8 cellular contexts compared by ENCODE assay signal in genomic region chr6:157981395-157982296, GRCh38. TPM values are rescaled to one million over a fixed set of nuclear protein-coding genes. Genes with fewer than 3 reads are reported as not detected.
DNase-seq lines count a peak whose midpoint lies in the region; ATAC-seq and TF ChIP-seq lines count a peak whose summit lies in the region.

Gene SYNJ2 (plus strand): TSS chr6:157981863. CDS start chr6:157981962, 99 bp downstream.

- no peak for TF ChIP-seq RAD21 in SK-N-SH (IDR thresholded peaks at IDR 0.05; ENCODE audit: low read length)

- H3K4me3 ChIP-seq in HUES64 (ENCODE audit: low read length) (peak within 1 kb of the TSS; percentile 70), SK-N-SH (ENCODE audit: low read depth in 2 of 2, low read length in 1 of 2) (peak within 1 kb of the TSS; percentile 64 to 87), parathyroid adenoma (ENCODE audit: low read depth, low read length) (peak within 1 kb of the TSS; percentile 73), transverse colon (peak within 1 kb of the TSS; percentile 64 to 94 (median 82))

- peaks cover 28% of the 10 kb centered on the region for H3F3A ChIP-seq in SK-N-SH (replicated peaks; ENCODE audit: insufficient read depth)

- H3K9me2 ChIP-seq in SK-N-SH = no peaks in the 10 kb centered on the region

- H3K79me2 ChIP-seq in SK-N-SH (ENCODE audit: insufficient read depth) = peaks cover 48% of the 10 kb centered on the region
- H3K79me2 ChIP-seq in parathyroid adenoma = no peaks in the 10 kb centered on the region

- H3K4me1 ChIP-seq in HUES64 (ENCODE audit: insufficient read depth, low read length) (peaks cover 26% of the 10 kb centered on the region), SK-N-SH (ENCODE audit: control insufficient read depth in 1 of 2, insufficient read depth in 2 of 2, low read depth in 1 of 2, low read length in 1 of 2) (peaks cover 12 to 19% of the 10 kb centered on the region in 2 experiments; a peak in 3 of 4 replicates), parathyroid adenoma (peaks cover 2% of the 10 kb centered on the region), transverse colon (peaks cover 10 to 53% (median 35%) of the 10 kb centered on the region in 4 donors)

- no peaks in the 10 kb centered on the region for H3K9me3 ChIP-seq in HUES64 (ENCODE audit: insufficient read depth, low read depth, low read length)
- no peaks in the 10 kb centered on the region for H3K9me3 ChIP-seq in SK-N-SH
- H3K9me3 ChIP-seq in parathyroid adenoma (ENCODE audit: control insufficient read depth, low read length) = no peaks in the 10 kb centered on the region
- H3K9me3 ChIP-seq in transverse colon = no peaks in the 10 kb centered on the region

- CTCF ChIA-PET in SK-N-SH (lab: Yijun Ruan, JAX) = interaction anchor here (0.6 to 3.1 kb wide), 7 partner anchors 9 to 667 kb away, joined by 3 to 19 read pairs (median 3); no protein-coding TSS in a partner anchor

- DNase-seq in DMS153 treated with DMSO at 0.1 percent for 48 hours (lab: John Stamatoyannopoulos, UW; ENCODE audit: unreplicated experiment) (peak; percentile 21), SK-N-SH (peak; percentile 91), head of caudate nucleus (peak in 41 of 42 donors; percentile 65 to 91 (median 80)), transverse colon (peak; percentile 90)
- peak; percentile 81 for DNase-seq in activated naive CD4-positive, alpha-beta T cell treated with anti-CD3 and anti-CD28 coated beads, Interleukin-2, amount 50 U/mL, for 16 hours

- H3K36me3 ChIP-seq in HUES64 (ENCODE audit: insufficient read depth, low read length) (no peaks in the 10 kb centered on the region), SK-N-SH (replicated peaks in 1 of 2; ENCODE audit: control insufficient read depth in 1 of 2, insufficient read depth in 2 of 2, low read length in 1 of 2) (peaks cover 0 to 9% of the 10 kb centered on the region in 2 experiments), parathyroid adenoma (ENCODE audit: control insufficient read depth, insufficient read depth, low read length) (no peaks in the 10 kb centered on the region), transverse colon (no peaks in the 10 kb centered on the region)

- TF ChIP-seq EP300 in SK-N-SH (IDR thresholded peaks at IDR 0.05; ENCODE audit: borderline replicate concordance in 1 of 2, low read depth in 1 of 2, low read length in 1 of 2) (0 out of 4 replicates have a peak, but pooled peaks of 1 of the 2 experiments have one; percentile 35), transverse colon (IDR thresholded peaks at IDR 0.05; ENCODE audit: low read depth) (no peak)

- TF ChIP-seq POLR2A in transverse colon (IDR thresholded peaks at IDR 0.05) = peak; percentile 60

- H3K9ac ChIP-seq in HUES64 (ENCODE audit: low read depth, low read length) = peak within 1 kb of the TSS; percentile 88
- peak within 1 kb of the TSS; percentile 88 for H3K9ac ChIP-seq in SK-N-SH
- H3K9ac ChIP-seq in parathyroid adenoma = peak within 1 kb of the TSS; percentile 14

- in situ Hi-C loops in transverse colon (cut with MboI; ENCODE audit: low pct_ligation_motif_present in 1 of 4, low pct_unique_long_range_greater_than_20kb in 1 of 4, low sequenced_read_pairs in 3 of 4) = no loop called here

- H4K20me1 ChIP-seq in SK-N-SH (ENCODE audit: insufficient read depth) = no peaks in the 10 kb centered on the region

- H3K4me2 ChIP-seq in SK-N-SH (peak within 1 kb of the TSS; percentile 89), parathyroid adenoma (ENCODE audit: low read length) (peak within 1 kb of the TSS; percentile 97)

- H3K27ac ChIP-seq in HUES64 (ENCODE audit: low read depth, low read length) (peak within 1 kb of the TSS; percentile 84), SK-N-SH (ENCODE audit: low read depth in 2 of 2, low read length in 1 of 2) (peak within 1 kb of the TSS in 1 of 2 experiments; percentile 39; a peak in 1 of 4 replicates), parathyroid adenoma (peak within 1 kb of the TSS; percentile 25), transverse colon (peak within 1 kb of the TSS; percentile 85 to 94 (median 90))

- peak; percentile 68 for ATAC-seq in GM21526 (IDR thresholded peaks at IDR 0.05; ENCODE audit: low FRiP score, unreplicated experiment)

- POLR2A ChIA-PET in SK-N-SH (lab: Yijun Ruan, JAX) = no interaction called here

- 1% methylated on average over 108 of the region's 108 CpGs for WGBS in HUES64
- WGBS in SK-N-SH (ENCODE audit: low lambda C conversion rate) = 9% methylated on average over 11 of the region's 108 CpGs
- 0% methylated on average over 41 of the region's 108 CpGs; no CpG with 5 or more reads in 1 of the 2 donors for WGBS in transverse colon (ENCODE audit: low coverage in 1 of 2), 2 donors

- TF ChIP-seq CTCF in SK-N-SH (IDR thresholded peaks at IDR 0.05) (peak; percentile 62), parathyroid adenoma (IDR thresholded peaks at IDR 0.05) (peak; percentile 38), transverse colon (IDR thresholded peaks at IDR 0.05) (peak; percentile 49 to 78 (median 66))

- peaks cover 24% of the 10 kb centered on the region for H3K27me3 ChIP-seq in HUES64 (ENCODE audit: insufficient read depth, low read length)
- no peaks in the 10 kb centered on the region for H3K27me3 ChIP-seq in SK-N-SH (ENCODE audit: insufficient read depth)
- H3K27me3 ChIP-seq in parathyroid adenoma (ENCODE audit: control insufficient read depth, insufficient read depth, low read length) = no peaks in the 10 kb centered on the region
- no peaks in the 10 kb centered on the region for H3K27me3 ChIP-seq in transverse colon

- H2AFZ ChIP-seq in SK-N-SH (ENCODE audit: low read depth) = peak within 1 kb of the TSS; percentile 49
- H2AFZ ChIP-seq in parathyroid adenoma = peak within 1 kb of the TSS; percentile 97

- intact Hi-C loops in head of caudate nucleus (cut with DNase I) (no loop called here), transverse colon (cut with DNase I; ENCODE audit: low total_unique reads) (loop anchor here (10.0 kb wide), 1 partner anchor 93 kb away; no protein-coding TSS in a partner anchor)

TF ChIP-seq in SK-N-SH, 30 proteins besides CTCF, POLR2A, EP300 and RAD21:
- TF ChIP-seq TEAD4 (IDR thresholded peaks at IDR 0.05; ENCODE audit: borderline replicate concordance, insufficient read depth) (peak; percentile 63), RXRA (IDR thresholded peaks at IDR 0.05; ENCODE audit: borderline replicate concordance, low read depth) (no peak)
TF ChIP-seq in SK-N-SH: peak in this region for 1.

RNA-seq across cellular contexts. Expression of gene SYNJ2, which starts in this region (rescaled TPM):
- polyA plus RNA-seq in HUES64 (2013, experiment 1 of 2) = 8.6 TPM
- polyA plus RNA-seq in HUES64 (2013, experiment 2 of 2) = 5.8 TPM
- polyA plus RNA-seq in SK-N-SH (2012; rRNA removed) = 35.3 and 40.0 TPM in 2 replicates
- polyA plus RNA-seq in SK-N-SH (2012; cell fraction: cytosol; rRNA removed) = 28.3 and 33.0 TPM in 2 replicates
- polyA plus RNA-seq in SK-N-SH (2012; cell fraction: nucleus; rRNA removed) = 56.9 and 66.8 TPM in 2 replicates
- total RNA-seq in transverse colon = 10 to 100 TPM; 27.8 to 42.6 (median 31.8) TPM

Comparison
In these comparisons a context has a peak if more than half of its experiments do, and no peak if none do; other contexts are left out.
1. DNase-seq: peak in every context shown above with its lines; median percentile 91 in SK-N-SH; 90 in transverse colon; 81 in activated naive CD4-positive, alpha-beta T cell treated with anti-CD3 and anti-CD28 coated beads, Interleukin-2, amount 50 U/mL, for 16 hours; 80 in head of caudate nucleus; 21 in DMS153 treated with DMSO at 0.1 percent for 48 hours.
2. H3K9ac ChIP-seq: peak in every context shown above with its lines; median percentile 88 in HUES64; 88 in SK-N-SH; 14 in parathyroid adenoma.